ENCODE assay signal across 8 cellular contexts in the genomic region with DNA sequence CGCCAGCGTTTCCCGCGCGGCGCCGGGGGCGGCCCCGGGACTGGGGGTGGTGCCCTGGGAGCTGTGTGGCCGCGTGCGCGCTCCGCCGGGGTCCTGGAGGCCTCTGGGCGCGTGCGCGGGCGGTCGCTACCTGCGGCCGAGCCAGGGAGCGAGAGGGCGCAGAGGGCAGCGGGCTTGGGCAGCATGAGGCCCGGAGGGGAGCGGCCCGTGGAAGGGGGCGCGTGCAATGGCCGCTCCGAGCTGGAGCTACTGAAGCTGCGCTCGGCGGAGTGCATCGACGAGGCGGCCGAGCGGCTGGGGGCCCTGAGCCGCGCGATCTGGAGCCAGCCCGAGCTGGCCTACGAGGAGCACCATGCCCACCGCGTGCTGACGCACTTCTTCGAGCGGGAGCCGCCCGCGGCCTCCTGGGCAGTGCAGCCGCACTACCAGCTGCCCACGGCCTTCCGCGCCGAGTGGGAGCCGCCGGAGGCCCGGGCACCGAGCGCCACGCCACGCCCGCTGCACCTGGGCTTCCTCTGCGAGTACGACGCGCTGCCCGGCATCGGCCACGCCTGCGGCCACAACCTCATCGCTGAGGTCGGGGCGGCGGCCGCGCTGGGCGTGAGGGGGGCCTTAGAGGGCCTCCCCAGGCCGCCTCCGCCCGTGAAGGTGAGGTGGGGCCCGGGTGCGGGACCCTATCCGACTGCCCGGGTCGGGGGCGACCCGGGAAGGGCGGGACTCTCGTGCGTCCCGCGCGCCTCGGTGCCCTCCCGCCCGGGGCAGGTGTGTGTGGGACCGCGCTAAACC. TPM values are rescaled to one million over a fixed set of nuclear protein-coding genes. Genes with fewer than 3 reads are reported as not detected.
DNase-seq lines count a peak whose midpoint lies in the region; ATAC-seq, FAIRE-seq and TF ChIP-seq lines count a peak whose summit lies in the region.

A gene with protein sequence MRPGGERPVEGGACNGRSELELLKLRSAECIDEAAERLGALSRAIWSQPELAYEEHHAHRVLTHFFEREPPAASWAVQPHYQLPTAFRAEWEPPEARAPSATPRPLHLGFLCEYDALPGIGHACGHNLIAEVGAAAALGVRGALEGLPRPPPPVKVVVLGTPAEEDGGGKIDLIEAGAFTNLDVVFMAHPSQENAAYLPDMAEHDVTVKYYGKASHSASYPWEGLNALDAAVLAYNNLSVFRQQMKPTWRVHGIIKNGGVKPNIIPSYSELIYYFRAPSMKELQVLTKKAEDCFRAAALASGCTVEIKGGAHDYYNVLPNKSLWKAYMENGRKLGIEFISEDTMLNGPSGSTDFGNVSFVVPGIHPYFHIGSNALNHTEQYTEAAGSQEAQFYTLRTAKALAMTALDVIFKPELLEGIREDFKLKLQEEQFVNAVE (plus strand): TSS at position 94 of the 786 bp plus-strand sequence. CDS start 90 bp downstream, at position 184.

- H3K27ac ChIP-seq in angular gyrus (ENCODE audit: low read depth, low read length): peak within 1 kb of the TSS; percentile 48
- H3K27ac ChIP-seq in hepatocyte: peak within 1 kb of the TSS; percentile 49
- H3K27ac ChIP-seq in gastrocnemius medialis: peak within 1 kb of the TSS; percentile 94 to 99 (median 98)

- H3K4me3 Mint-ChIP-seq in T-helper 1 cell treated with Interleukin-12 subunit alpha and Interleukin-12 subunit beta and Interleukin-4 antibody, amounts not matched to agents 30 μg/mL and 1 μg/mL, for 36 hours: peak within 1 kb of the TSS; percentile 91

- H3K9ac ChIP-seq in Loucy (ENCODE audit: low read depth, low read length, poor library complexity, severe bottlenecking): peak within 1 kb of the TSS; percentile 86

- DNase-seq in GM10266 (ENCODE audit: extremely low spot score) (peak; percentile 88), H54 (ENCODE audit: insufficient read length, low spot score) (peak; percentile 82), hepatocyte (ENCODE audit: low spot score) (peak; percentile 83), gastrocnemius medialis (peak; percentile 54 to 75), pons (ENCODE audit: low spot score) (no peak)

- 1% methylated on average over 85 of the region's 103 CpGs for WGBS in hepatocyte (ENCODE audit: low lambda C conversion rate, missing lambda C conversion rate)

- no peaks in the 10 kb centered on the region for H3K9me3 ChIP-seq in Loucy (ENCODE audit: insufficient read depth, low read depth, low read length)
- no peaks in the 10 kb centered on the region for H3K9me3 ChIP-seq in hepatocyte (ENCODE audit: low read depth)
- no peaks in the 10 kb centered on the region for H3K9me3 ChIP-seq in gastrocnemius medialis

- H3K36me3 ChIP-seq in Loucy (ENCODE audit: insufficient read depth, low read length) (no peaks in the 10 kb centered on the region), hepatocyte (replicated peaks; ENCODE audit: insufficient read depth, low read depth) (no peaks in the 10 kb centered on the region), gastrocnemius medialis (peaks cover 0 to under 1% of the 10 kb centered on the region in 2 donors)

- in situ Hi-C loops in gastrocnemius medialis (cut with MboI; ENCODE audit: low sequenced_read_pairs in 4 of 4): no loop called here

- H3F3A ChIP-seq in Loucy (ENCODE audit: low read depth): 0 out of 2 replicates have a peak, but pooled peaks cover 4% of the 10 kb centered on the region

- 0 out of 2 replicates have a peak, but pooled peaks have one; percentile 44 for TF ChIP-seq POLR2A in H54 (IDR thresholded peaks at IDR 0.05; ENCODE audit: low read depth, low read length)
- TF ChIP-seq POLR2A in gastrocnemius medialis (IDR thresholded peaks at IDR 0.05): peak; percentile 85 to 88

- H3K4me1 ChIP-seq in Loucy (ENCODE audit: insufficient read depth, low read length, poor library complexity, severe bottlenecking): peaks cover 50% of the 10 kb centered on the region
- H3K4me1 ChIP-seq in hepatocyte (ENCODE audit: insufficient read depth): peaks cover 7% of the 10 kb centered on the region
- peaks cover 23 to 24% of the 10 kb centered on the region in 2 donors for H3K4me1 ChIP-seq in gastrocnemius medialis

- H3K9me2 ChIP-seq in Loucy (replicated peaks; ENCODE audit: low read depth, low read length) (no peaks in the 10 kb centered on the region), hepatocyte (replicated peaks; ENCODE audit: insufficient read depth) (no peaks in the 10 kb centered on the region)

- peaks cover 41% of the 10 kb centered on the region for H3K79me2 ChIP-seq in Loucy (ENCODE audit: insufficient read depth, low read length)
- H3K79me2 ChIP-seq in hepatocyte: peaks cover 17% of the 10 kb centered on the region

- H3K4me1 Mint-ChIP-seq in T-helper 1 cell treated with Interleukin-12 subunit alpha and Interleukin-12 subunit beta and Interleukin-4 antibody, amounts not matched to agents 30 μg/mL and 1 μg/mL, for 36 hours (ENCODE audit: low read depth): peaks cover 12% of the 10 kb centered on the region

- H3K4me3 ChIP-seq in Loucy (ENCODE audit: low read length, poor library complexity, severe bottlenecking) (peak within 1 kb of the TSS; percentile 97), hepatocyte (peak within 1 kb of the TSS; percentile 75), gastrocnemius medialis (peak within 1 kb of the TSS; percentile 74 to 90 (median 82))

- H3K27me3 Mint-ChIP-seq in T-helper 1 cell treated with Interleukin-12 subunit alpha and Interleukin-12 subunit beta and Interleukin-4 antibody, amounts not matched to agents 30 μg/mL and 1 μg/mL, for 36 hours (ENCODE audit: low read depth): peaks cover 22% of the 10 kb centered on the region

- peak within 1 kb of the TSS; percentile 100 for H2AFZ ChIP-seq in Loucy (ENCODE audit: low read length)
- peak within 1 kb of the TSS; percentile 88 for H2AFZ ChIP-seq in hepatocyte

- H3K27ac Mint-ChIP-seq in T-helper 1 cell treated with Interleukin-12 subunit alpha and Interleukin-12 subunit beta and Interleukin-4 antibody, amounts not matched to agents 30 μg/mL and 1 μg/mL, for 36 hours: peak within 1 kb of the TSS; percentile 93

- H3K9me3 Mint-ChIP-seq in T-helper 1 cell treated with Interleukin-12 subunit alpha and Interleukin-12 subunit beta and Interleukin-4 antibody, amounts not matched to agents 30 μg/mL and 1 μg/mL, for 36 hours: no peaks in the 10 kb centered on the region

- peaks cover 5% of the 10 kb centered on the region for H3K36me3 Mint-ChIP-seq in T-helper 1 cell treated with Interleukin-12 subunit alpha and Interleukin-12 subunit beta and Interleukin-4 antibody, amounts not matched to agents 30 μg/mL and 1 μg/mL, for 36 hours (ENCODE audit: low read depth)

- H3K4me2 ChIP-seq in Loucy (ENCODE audit: low read depth, low read length, poor library complexity, severe bottlenecking): peak within 1 kb of the TSS; percentile 77
- H3K4me2 ChIP-seq in hepatocyte: peak within 1 kb of the TSS; percentile 96

- FAIRE-seq in H54 (lab: Jason Lieb, UNC): no peak

- H3K27me3 ChIP-seq in Loucy (ENCODE audit: insufficient read depth, low read length, poor library complexity, severe bottlenecking) (no peaks in the 10 kb centered on the region), hepatocyte (no peaks in the 10 kb centered on the region), gastrocnemius medialis (no peaks in the 10 kb centered on the region)

- peaks cover 9% of the 10 kb centered on the region for H4K20me1 ChIP-seq in Loucy (ENCODE audit: insufficient read depth, low read length, poor library complexity, severe bottlenecking)
- no peaks in the 10 kb centered on the region for H4K20me1 ChIP-seq in hepatocyte (ENCODE audit: insufficient read depth, poor library complexity, severe bottlenecking)

- TF ChIP-seq CTCF in GM10266 (IDR thresholded peaks at IDR 0.05; ENCODE audit: control insufficient read depth, insufficient read depth, low read depth, missing control alignments) (no peak), Loucy (conservative IDR thresholded peaks at IDR 0.05; ENCODE audit: low read length) (no peak), hepatocyte (IDR thresholded peaks at IDR 0.05; ENCODE audit: poor library complexity) (peak; percentile 2), gastrocnemius medialis (IDR thresholded peaks at IDR 0.05 in 4 of 5, conservative IDR thresholded peaks at IDR 0.05 in 1 of 5) (no peak)

- ATAC-seq in gastrocnemius medialis: peak; percentile 67 to 71

- intact Hi-C loops in gastrocnemius medialis (cut with DNase I; ENCODE audit: low total_unique reads): loop anchor here (1.0 to 10.0 kb wide), 4 partner anchors 19 to 209 kb away; a partner anchor contains a TSS

RNA-seq across cellular contexts. Expression of the gene that starts here (rescaled TPM):
- total RNA-seq in hepatocyte: 20.8 and 25.3 TPM in 2 replicates
- 8.7 and 9.5 TPM in 2 replicates for polyA plus RNA-seq in hepatocyte
- 10 to 100 TPM; 18.1 to 54.6 (median 26.3) TPM for total RNA-seq in gastrocnemius medialis

Comparison
In these comparisons a context has a peak if more than half of its experiments do, and no peak if none do; other contexts are left out.
1. H3K27ac ChIP-seq: peak in every context shown above with its lines; median percentile 98 in gastrocnemius medialis; 49 in hepatocyte; 48 in angular gyrus.